In genomic region chr14:70651522-70651921, GRCh38 we compare ENCODE assay signal across 18 cellular contexts. TPM values are rescaled to one million over a fixed set of nuclear protein-coding genes. Genes with fewer than 3 reads are reported as not detected.
DNase-seq lines count a peak whose midpoint lies in the region; ATAC-seq and TF ChIP-seq lines count a peak whose summit lies in the region.
"Had no signal": no experiment of that assay in that cellular context is flagged by ENCODE, and none has a peak within 500 bp of the region (broad histone marks: within the 10 kb centered on the region; RNA-seq: fewer than 3 reads in every experiment).

No MANE protein-coding gene starts in this region.

- no peaks in the 10 kb centered on the region for H3K23me2 ChIP-seq in H9 (ENCODE audit: insufficient read length, low read depth, low read length, poor library complexity, severe bottlenecking)

- H2BK20ac ChIP-seq in H9 (ENCODE audit: low read depth, low read length, poor library complexity, severe bottlenecking), result no peak overlapping the region

- no peak overlapping the region for H3K23ac ChIP-seq in H9 (ENCODE audit: insufficient read length, low read depth, low read length)

- H3K4me3 Mint-ChIP-seq in CD8-positive, alpha-beta T cell, result no peak overlapping the region
- H3K4me3 Mint-ChIP-seq in H9 (no peak overlapping the region), memory B cell (no peak overlapping the region)
- peak overlapping the region; percentile 23 for H3K4me3 Mint-ChIP-seq in activated T-helper 1 cell treated with anti-CD3 and anti-CD28 coated beads, Interleukin-12 subunit alpha, Interleukin-12 subunit beta, Interleukin-2, Interleukin-4 antibody, amounts not matched to agents 30 ng/mL and 10 ng/mL and 1 ng/mL, durations not matched to agents 14 hours and 24 hours and 36 hours
- H3K4me3 Mint-ChIP-seq: central memory CD8-positive, alpha-beta T cell; natural killer cell had no signal

- H3K36me3 ChIP-seq in CD8-positive, alpha-beta T cell (ENCODE audit: insufficient read depth, low read length), result peaks cover 5% of the 10 kb centered on the region
- H3K36me3 ChIP-seq: Peyer's patch had no signal

- H3T11ph ChIP-seq in H9 (ENCODE audit: low read length), result no peak overlapping the region

- H3K18ac ChIP-seq in H9 (ENCODE audit: insufficient read length, low read depth, low read length), result no peak overlapping the region

- H3K27ac ChIP-seq in CD8-positive, alpha-beta T cell (ENCODE audit: low read depth, low read length), result no peak overlapping the region
- no peak overlapping the region for H3K27ac ChIP-seq in H9 (ENCODE audit: insufficient read length, low read depth, low read length)
- H3K27ac ChIP-seq: hepatocyte had no signal

- TF ChIP-seq CTCF in CD8-positive, alpha-beta T cell (IDR thresholded peaks at IDR 0.05), result no peak
- TF ChIP-seq CTCF in H9 (conservative IDR thresholded peaks at IDR 0.05), result no peak

- CTCF ChIA-PET in CD8-positive, alpha-beta T cell (lab: Charles Lee), result interaction anchor here (1.4 to 3.4 kb wide), 2 partner anchors 10 to 62 kb away, joined by 4 to 12 read pairs; partner anchors contain the start of gene TTC9

- no peaks in the 10 kb centered on the region for H3K9me3 Mint-ChIP-seq in CD8-positive, alpha-beta T cell
- H3K9me3 Mint-ChIP-seq in H9, result no peaks in the 10 kb centered on the region
- H3K9me3 Mint-ChIP-seq in activated T-helper 1 cell treated with anti-CD3 and anti-CD28 coated beads, Interleukin-12 subunit alpha, Interleukin-12 subunit beta, Interleukin-2, Interleukin-4 antibody, amounts not matched to agents 30 ng/mL and 10 ng/mL and 1 ng/mL, durations not matched to agents 14 hours and 24 hours and 36 hours, result no peaks in the 10 kb centered on the region
- no peaks in the 10 kb centered on the region for H3K9me3 Mint-ChIP-seq in memory B cell
- H3K9me3 Mint-ChIP-seq: central memory CD8-positive, alpha-beta T cell; natural killer cell had no signal

- H3K14ac ChIP-seq in H9 (ENCODE audit: insufficient read depth, low read length), result no peak overlapping the region; the same call in 1 of the 2 replicates

- H4K91ac ChIP-seq in H9 (ENCODE audit: insufficient read length, low read depth, low read length), result no peak overlapping the region

- H3K4ac ChIP-seq in H9 (ENCODE audit: low read depth, low read length), result no peak overlapping the region

- peak overlapping the region; percentile 99 for H3K27ac Mint-ChIP-seq in CD8-positive, alpha-beta T cell
- H3K27ac Mint-ChIP-seq in H9, result peak overlapping the region in 1 of 3 experiments; percentile 28; a peak in 1 of 7 replicates
- H3K27ac Mint-ChIP-seq in activated T-helper 1 cell treated with anti-CD3 and anti-CD28 coated beads, Interleukin-12 subunit alpha, Interleukin-12 subunit beta, Interleukin-2, Interleukin-4 antibody, amounts not matched to agents 30 ng/mL and 10 ng/mL and 1 ng/mL, durations not matched to agents 14 hours and 24 hours and 36 hours, result peak overlapping the region; percentile 55
- H3K27ac Mint-ChIP-seq in memory B cell, result peak overlapping the region; percentile 96
- H3K27ac Mint-ChIP-seq: natural killer cell, progenitor cell of endocrine pancreas had no signal

- H2BK120ac ChIP-seq in H9 (ENCODE audit: low read depth, low read length, poor library complexity, severe bottlenecking), result no peak overlapping the region

- no peaks in the 10 kb centered on the region for H3K9me3 ChIP-seq in CD8-positive, alpha-beta T cell (ENCODE audit: low read length)
- no peaks in the 10 kb centered on the region for H3K9me3 ChIP-seq in H9 (ENCODE audit: control insufficient read depth, low read depth, low read length)
- H3K9me3 ChIP-seq: Peyer's patch had no signal

- ATAC-seq in CD8-positive, alpha-beta T cell, result no peak
- no peak for ATAC-seq in memory B cell (ENCODE audit: low read depth)
- ATAC-seq: natural killer cell had no signal

- H2BK12ac ChIP-seq in H9 (ENCODE audit: insufficient read length, low read depth, low read length), result peak overlapping the region; percentile 36

- no peak overlapping the region for H3K4me2 ChIP-seq in H9 (ENCODE audit: insufficient read depth, insufficient read length, low read length)
- H3K4me2 ChIP-seq: hepatocyte had no signal

- intact Hi-C loops in CD8-positive, alpha-beta T cell (cut with DNase I, micrococcal nuclease), result no loop called here
- intact Hi-C loops in activated T-helper 1 cell treated with anti-CD3 and anti-CD28 coated beads, Interleukin-12 subunit alpha, Interleukin-12 subunit beta, Interleukin-2, Interleukin-4 antibody, amounts not matched to agents 30 ng/mL and 10 ng/mL and 1 ng/mL, durations not matched to agents 14 hours and 24 hours and 36 hours (cut with micrococcal nuclease), result no loop called here

- POLR2A ChIA-PET in CD8-positive, alpha-beta T cell (lab: Charles Lee), result interaction anchor here (3.8 kb wide), 1 partner anchor 9 kb away, joined by 34 read pairs; the partner anchor contains the start of gene TTC9

- no peak overlapping the region for H4K8ac ChIP-seq in H9 (replicated peaks; ENCODE audit: insufficient read length, low read depth, low read length)

- H2AK5ac ChIP-seq in H9 (ENCODE audit: insufficient read length, low read length), result no peak overlapping the region

- peaks cover 81% of the 10 kb centered on the region for H3K4me1 ChIP-seq in CD8-positive, alpha-beta T cell (ENCODE audit: insufficient read depth, low read length)
- H3K4me1 ChIP-seq in H9 (ENCODE audit: insufficient read depth, low read length), result peaks cover 39% of the 10 kb centered on the region

- peaks cover 39% of the 10 kb centered on the region for H3K36me3 Mint-ChIP-seq in CD8-positive, alpha-beta T cell
- H3K36me3 Mint-ChIP-seq in H9 (ENCODE audit: insufficient read depth in 1 of 3, low read depth in 3 of 3), result peaks cover 25 to 31% (median 27%) of the 10 kb centered on the region in 3 experiments
- peaks cover 29% of the 10 kb centered on the region for H3K36me3 Mint-ChIP-seq in activated T-helper 1 cell treated with anti-CD3 and anti-CD28 coated beads, Interleukin-12 subunit alpha, Interleukin-12 subunit beta, Interleukin-2, Interleukin-4 antibody, amounts not matched to agents 30 ng/mL and 10 ng/mL and 1 ng/mL, durations not matched to agents 14 hours and 24 hours and 36 hours (ENCODE audit: low read depth)
- peaks cover 16% of the 10 kb centered on the region for H3K36me3 Mint-ChIP-seq in memory B cell
- H3K36me3 Mint-ChIP-seq: natural killer cell had no signal

- H3K27me3 ChIP-seq in CD8-positive, alpha-beta T cell (ENCODE audit: insufficient read depth, low read length), result no peaks in the 10 kb centered on the region
- H3K27me3 ChIP-seq in H9 (ENCODE audit: insufficient read depth, low read length), result no peaks in the 10 kb centered on the region; the same call in 1 of the 2 replicates
- H3K27me3 ChIP-seq: hepatocyte, Peyer's patch had no signal

- H3K4me1 Mint-ChIP-seq in CD8-positive, alpha-beta T cell (ENCODE audit: low read depth), result peaks cover 90% of the 10 kb centered on the region
- H3K4me1 Mint-ChIP-seq in H9 (peaks cover 62 to 70% of the 10 kb centered on the region in 2 experiments), memory B cell (peaks cover 47% of the 10 kb centered on the region)
- peaks cover 81% of the 10 kb centered on the region for H3K4me1 Mint-ChIP-seq in activated T-helper 1 cell treated with anti-CD3 and anti-CD28 coated beads, Interleukin-12 subunit alpha, Interleukin-12 subunit beta, Interleukin-2, Interleukin-4 antibody, amounts not matched to agents 30 ng/mL and 10 ng/mL and 1 ng/mL, durations not matched to agents 14 hours and 24 hours and 36 hours (ENCODE audit: low read depth)

- H3K4me3 ChIP-seq in CD8-positive, alpha-beta T cell (ENCODE audit: low read depth, low read length), result no peak overlapping the region
- H3K4me3 ChIP-seq: hepatocyte, Peyer's patch had no signal

- DNase-seq in CD8-positive, alpha-beta T cell, result no peak
- no peak for DNase-seq in H9
- no peak for DNase-seq in activated T-helper 1 cell treated with anti-CD3 and anti-CD28 coated beads, Interleukin-12 subunit alpha, Interleukin-12 subunit beta, Interleukin-2, Interleukin-4 antibody, amounts not matched to agents 30 ng/mL and 10 ng/mL and 1 ng/mL, durations not matched to agents 14 hours and 24 hours and 36 hours (ENCODE audit: low spot score)
- DNase-seq in memory B cell (ENCODE audit: low spot score in 2 of 2), result no peak
- no peak for DNase-seq in G401 (ENCODE audit: low spot score)
- no peak for DNase-seq in activated gamma-delta T cell (lab: John Stamatoyannopoulos, UW)
- no peak for DNase-seq in C1 segment of cervical spinal cord (lab: John Stamatoyannopoulos, UW)
- DNase-seq: DMS153; effector CD8-positive, alpha-beta T cell; H7; KG1; natural killer cell; NCI-H1048; NCI-H748 treated with DMSO at 0.1 percent for 48 hours; Peyer's patch had no signal

- H2AFZ ChIP-seq in H9 (ENCODE audit: low read length), result no peak overlapping the region
- H2AFZ ChIP-seq: hepatocyte had no signal

- H4K20me1 ChIP-seq in H9 (ENCODE audit: control insufficient read depth, insufficient read depth, insufficient read length), result no peaks in the 10 kb centered on the region

- no peaks in the 10 kb centered on the region for H3K27me3 Mint-ChIP-seq in CD8-positive, alpha-beta T cell (ENCODE audit: low read depth)
- no peaks in the 10 kb centered on the region for H3K27me3 Mint-ChIP-seq in H9 (ENCODE audit: low read depth)
- no peaks in the 10 kb centered on the region for H3K27me3 Mint-ChIP-seq in activated T-helper 1 cell treated with anti-CD3 and anti-CD28 coated beads, Interleukin-12 subunit alpha, Interleukin-12 subunit beta, Interleukin-2, Interleukin-4 antibody, amounts not matched to agents 30 ng/mL and 10 ng/mL and 1 ng/mL, durations not matched to agents 14 hours and 24 hours and 36 hours (ENCODE audit: insufficient read depth)
- H3K27me3 Mint-ChIP-seq in memory B cell, result no peaks in the 10 kb centered on the region
- H3K27me3 Mint-ChIP-seq: central memory CD8-positive, alpha-beta T cell; progenitor cell of endocrine pancreas had no signal

- H3K79me2 ChIP-seq in H9 (ENCODE audit: insufficient read depth, low read length), result peaks cover 30% of the 10 kb centered on the region; the same call in 1 of the 2 replicates

- H3K79me1 ChIP-seq in H9 (ENCODE audit: insufficient read depth, low read depth, low read length, poor library complexity, severe bottlenecking), result peaks cover 4% of the 10 kb centered on the region

- WGBS in H9 (ENCODE audit: extremely low coverage, insufficient read length, low lambda C conversion rate), result no CpG with 5 or more reads among the region's 5 CpGs

- H3K56ac ChIP-seq in H9 (ENCODE audit: insufficient read length, low read depth, low read length), result no peak overlapping the region

- no peak overlapping the region for H2BK15ac ChIP-seq in H9 (ENCODE audit: low read depth, low read length)

- H4K5ac ChIP-seq in H9 (ENCODE audit: insufficient read length, low read depth, low read length), result no peak overlapping the region

- peak overlapping the region; percentile 75 for H2BK5ac ChIP-seq in H9 (ENCODE audit: insufficient read length, low read length)

- H3K9ac ChIP-seq in H9 (ENCODE audit: extremely low read depth, insufficient read length, low read length), result no peak overlapping the region

- in situ Hi-C loops in G401 (cut with HindIII; ENCODE audit: low sequenced_read_pairs), result no loop called here

RNA-seq across cellular contexts. Expression of gene TTC9, which starts 9.8 kb away (rescaled TPM):
- 1 to 10 TPM; 5.4 TPM for total RNA-seq in CD8-positive, alpha-beta T cell
- total RNA-seq in H9 (2021), result 17.4 and 17.7 TPM in 2 replicates
- 6.6 and 6.7 TPM in 2 replicates for total RNA-seq in activated T-helper 1 cell treated with anti-CD3 and anti-CD28 coated beads, Interleukin-12 subunit alpha, Interleukin-12 subunit beta, Interleukin-2, Interleukin-4 antibody, amounts not matched to agents 30 ng/mL and 10 ng/mL and 1 ng/mL, durations not matched to agents 14 hours and 24 hours and 36 hours
- total RNA-seq in G401 (2014; rRNA removed; shearing (Covaris generic)), result not detected in 2 replicates

RNA-seq across cellular contexts. Expression of gene MED6, which starts 51.1 kb away (rescaled TPM):
- 100 to 1,000 TPM; 116 to 119 TPM for total RNA-seq in CD8-positive, alpha-beta T cell
- total RNA-seq in H9 (2021), result 53.5 and 55.3 TPM in 2 replicates
- total RNA-seq in activated T-helper 1 cell treated with anti-CD3 and anti-CD28 coated beads, Interleukin-12 subunit alpha, Interleukin-12 subunit beta, Interleukin-2, Interleukin-4 antibody, amounts not matched to agents 30 ng/mL and 10 ng/mL and 1 ng/mL, durations not matched to agents 14 hours and 24 hours and 36 hours, result 59.3 and 63.7 TPM in 2 replicates
- 41.0 and 71.7 TPM in 2 replicates for total RNA-seq in G401 (2014; rRNA removed; shearing (Covaris generic))
